Comparison of ENCODE assay signal across 6 cellular contexts in genomic region chr19:2266183-2266993, GRCh38.
DNase-seq lines count a peak whose midpoint lies in the region; ATAC-seq lines count a peak whose summit lies in the region.

No MANE protein-coding gene starts in this region.

- ATAC-seq in GM19463 (IDR thresholded peaks at IDR 0.05; ENCODE audit: unreplicated experiment) (peak; percentile 31), HG02973 (IDR thresholded peaks at IDR 0.05; ENCODE audit: unreplicated experiment) (no peak)

- intact Hi-C loops in head of caudate nucleus (cut with DNase I) = no loop called here

- DNase-seq in RPMI8226 = peak; percentile 98
- DNase-seq in head of caudate nucleus = peak; percentile 42 to 82 (median 70)
- DNase-seq in superior temporal gyrus (ENCODE audit: extremely low spot score) = peak; percentile 62
- DNase-seq in 8988T = no peak
